ENCODE assay signal across 18 cellular contexts in genomic region chr11:126683766-126684728, GRCh38.
DNase-seq lines count a peak whose midpoint lies in the region; ATAC-seq, FAIRE-seq and TF ChIP-seq lines count a peak whose summit lies in the region.
"Had no signal": no experiment of that assay in that cellular context is flagged by ENCODE, and none has a peak within 500 bp of the region (broad histone marks: within the 10 kb centered on the region; RNA-seq: fewer than 3 reads in every experiment).

No MANE protein-coding gene starts in this region.

- peak; percentile 87 for ATAC-seq in GM12878
- ATAC-seq: A549; CD8-positive, alpha-beta T cell had no signal

- no peaks in the 10 kb centered on the region for H3K27me3 ChIP-seq in MM.1S (replicated peaks; ENCODE audit: insufficient read depth, low read length)
- H3K27me3 ChIP-seq in GM12878 (replicated peaks in 1 of 2; ENCODE audit: control insufficient read depth in 2 of 2, insufficient read depth in 2 of 2, low read length in 1 of 2), result peaks cover 0 to 1% of the 10 kb centered on the region in 2 experiments
- H3K27me3 ChIP-seq in BE2C, result peaks cover 33% of the 10 kb centered on the region
- peaks cover 26% of the 10 kb centered on the region for H3K27me3 ChIP-seq in hepatocyte

- no peak for FAIRE-seq in GM12878 (lab: Jason Lieb, UNC)
- FAIRE-seq: A549, D721Med, GM19239 had no signal

- in situ Hi-C loops in GM12878 (cut with MboI), result no loop called here

- no peak for TF ChIP-seq EP300 in GM12878 (IDR thresholded peaks at IDR 0.05; ENCODE audit: borderline replicate concordance in 1 of 2, control insufficient read depth in 1 of 2, low read depth in 2 of 2, low read length in 2 of 2)

- H3K4me3 Mint-ChIP-seq in nephron progenitor cell, result no peak overlapping the region
- H3K4me3 Mint-ChIP-seq: CD14-positive monocyte; CD8-positive, alpha-beta T cell; H9 had no signal

- 39% methylated on average over 19 of the region's 19 CpGs for WGBS in GM12878 (ENCODE audit: insufficient coverage, insufficient replicate concordance, low lambda C conversion rate, missing lambda C conversion rate)
- WGBS in hepatocyte (ENCODE audit: low lambda C conversion rate, missing lambda C conversion rate), result 90% methylated on average over 19 of the region's 19 CpGs

- H3K4me3 ChIP-seq in MM.1S (ENCODE audit: low read length) (no peak overlapping the region), GM12878 (no peak overlapping the region), BE2C (ENCODE audit: low read depth, low read length) (no peak overlapping the region), hepatocyte (no peak overlapping the region)
- H3K4me3 ChIP-seq: A549 had no signal

- H3K9ac ChIP-seq in MM.1S (ENCODE audit: low read length), result no peak overlapping the region
- no peak overlapping the region for H3K9ac ChIP-seq in GM12878 (ENCODE audit: control insufficient read depth, insufficient read depth, low read length)

- intact Hi-C loops in GM12878 (cut with micrococcal nuclease; ENCODE audit: unreplicated experiment), result no loop called here

- H3K9me2 ChIP-seq in MM.1S (replicated peaks; ENCODE audit: insufficient read depth, low read length) (no peaks in the 10 kb centered on the region), hepatocyte (replicated peaks; ENCODE audit: insufficient read depth) (no peaks in the 10 kb centered on the region)

- no TSS peak for BruUV-seq in GM12878 (replicated peaks; lab: Mats Ljungman, UMichigan)

- SMC1A ChIA-PET in GM12878 (lab: Charles Lee; ENCODE audit: uncharacterized antibody, unreplicated experiment), result no interaction called here

- CTCF ChIA-PET in GM12878 (lab: Yijun Ruan, JAX), result no interaction called here

- H2AFZ ChIP-seq in MM.1S (ENCODE audit: low read length), result no peak overlapping the region
- no peak overlapping the region for H2AFZ ChIP-seq in GM12878 (ENCODE audit: control insufficient read depth, low read depth, low read length)
- H2AFZ ChIP-seq in hepatocyte, result no peak overlapping the region

- H3K27ac ChIP-seq in MM.1S (ENCODE audit: low read length) (no peak overlapping the region), GM12878 (ENCODE audit: control insufficient read depth, insufficient read depth) (no peak overlapping the region), hepatocyte (no peak overlapping the region)
- H3K27ac ChIP-seq: A549 had no signal

- no peaks in the 10 kb centered on the region for H3K36me3 Mint-ChIP-seq in nephron progenitor cell (ENCODE audit: low read depth)
- H3K36me3 Mint-ChIP-seq: CD14-positive monocyte; CD8-positive, alpha-beta T cell had no signal

- H3K4me2 ChIP-seq in MM.1S (ENCODE audit: low read depth, low read length), result 0 out of 2 replicates have a peak overlapping the region, but pooled peaks have one; percentile 10
- H3K4me2 ChIP-seq in GM12878 (ENCODE audit: control insufficient read depth, insufficient read depth), result no peak overlapping the region
- H3K4me2 ChIP-seq in hepatocyte, result no peak overlapping the region
- H3K4me2 ChIP-seq: A549 had no signal

- TF ChIP-seq POLR2A in GM12878 (IDR thresholded peaks at IDR 0.05; ENCODE audit: low read depth, low read length), result no peak

- POLR2A ChIA-PET in GM12878 (lab: Charles Lee), result no interaction called here

- peak overlapping the region; percentile 39 for H3K27ac Mint-ChIP-seq in nephron progenitor cell
- H3K27ac Mint-ChIP-seq: CD14-positive monocyte; CD8-positive, alpha-beta T cell; H9 had no signal

- RAD21 ChIA-PET in GM12878 (lab: Charles Lee; ENCODE audit: unreplicated experiment), result no interaction called here

- H4K20me1 ChIP-seq in MM.1S (ENCODE audit: insufficient read depth, low read length) (no peaks in the 10 kb centered on the region), GM12878 (ENCODE audit: control insufficient read depth, insufficient read depth) (no peaks in the 10 kb centered on the region), hepatocyte (ENCODE audit: insufficient read depth, poor library complexity, severe bottlenecking) (no peaks in the 10 kb centered on the region)

- H3K9me3 ChIP-seq in MM.1S (replicated peaks; ENCODE audit: insufficient read depth, low read length), result no peaks in the 10 kb centered on the region
- H3K9me3 ChIP-seq in GM12878 (replicated peaks; ENCODE audit: control insufficient read depth, insufficient read depth, low read length), result no peaks in the 10 kb centered on the region
- H3K9me3 ChIP-seq in BE2C, result no peaks in the 10 kb centered on the region
- no peaks in the 10 kb centered on the region for H3K9me3 ChIP-seq in hepatocyte (ENCODE audit: low read depth)
- H3K9me3 ChIP-seq: A549 had no signal

- no peaks in the 10 kb centered on the region for H3K4me1 Mint-ChIP-seq in nephron progenitor cell
- H3K4me1 Mint-ChIP-seq: CD14-positive monocyte had no signal

- no peak for DNase-seq in MM.1S
- no peak for DNase-seq in GM12878 (ENCODE audit: low read depth, low spot score)
- no peak for DNase-seq in nephron progenitor cell
- DNase-seq in BE2C, result no peak
- no peak for DNase-seq in NCI-H2107 (lab: John Stamatoyannopoulos, UW)
- no peak for DNase-seq in NCI-H2227 (lab: John Stamatoyannopoulos, UW; ENCODE audit: unreplicated experiment)
- DNase-seq in hepatocyte (ENCODE audit: low spot score), result no peak
- DNase-seq: CD8-positive, alpha-beta T cell; COR-L47; DMS153; DND-41; GDM1; GOT3; H9 had no signal

- H3F3A ChIP-seq in MM.1S (ENCODE audit: insufficient read depth, low read length), result no peaks in the 10 kb centered on the region

- TF ChIP-seq CTCF in MM.1S (IDR thresholded peaks at IDR 0.05; ENCODE audit: low read length) (no peak), GM12878 (IDR thresholded peaks at IDR 0.05 in 2 of 3, conservative IDR thresholded peaks at IDR 0.05 in 1 of 3; ENCODE audit: control insufficient read depth in 2 of 3, extremely low read depth in 1 of 3, insufficient read depth in 1 of 3, low read depth in 3 of 3, low read length in 3 of 3) (no peak), nephron progenitor cell (IDR thresholded peaks at IDR 0.05) (no peak), BE2C (IDR thresholded peaks at IDR 0.05; ENCODE audit: low read depth, low read length) (no peak), hepatocyte (IDR thresholded peaks at IDR 0.05; ENCODE audit: poor library complexity) (no peak)

- H3K79me2 ChIP-seq in MM.1S (ENCODE audit: low read length) (no peaks in the 10 kb centered on the region), GM12878 (ENCODE audit: control insufficient read depth, insufficient read depth, low read length) (no peaks in the 10 kb centered on the region), hepatocyte (no peaks in the 10 kb centered on the region)

- 0 out of 2 replicates have a peak, but pooled peaks cover 4% of the 10 kb centered on the region for H3K4me1 ChIP-seq in MM.1S (ENCODE audit: low read length)
- H3K4me1 ChIP-seq in GM12878 (ENCODE audit: control insufficient read depth, insufficient read depth, low read length), result no peaks in the 10 kb centered on the region
- no peaks in the 10 kb centered on the region for H3K4me1 ChIP-seq in BE2C
- H3K4me1 ChIP-seq in hepatocyte (ENCODE audit: insufficient read depth), result no peaks in the 10 kb centered on the region
- H3K4me1 ChIP-seq: A549 had no signal

- no peaks in the 10 kb centered on the region for H3K9me3 Mint-ChIP-seq in nephron progenitor cell
- H3K9me3 Mint-ChIP-seq: CD8-positive, alpha-beta T cell; H9 had no signal

- TF ChIP-seq RAD21 in GM12878 (IDR thresholded peaks at IDR 0.05; ENCODE audit: insufficient read depth, low read depth, low read length), result no peak

- peaks cover 10% of the 10 kb centered on the region for H3K27me3 Mint-ChIP-seq in nephron progenitor cell (ENCODE audit: low read depth, poor library complexity)

- H3K36me3 ChIP-seq in MM.1S (replicated peaks; ENCODE audit: insufficient read depth, low read length) (no peaks in the 10 kb centered on the region), GM12878 (ENCODE audit: control insufficient read depth in 2 of 2, insufficient read depth in 2 of 2, low read length in 1 of 2) (no peaks in the 10 kb centered on the region), BE2C (no peaks in the 10 kb centered on the region), hepatocyte (replicated peaks; ENCODE audit: insufficient read depth, low read depth) (no peaks in the 10 kb centered on the region)

TF ChIP-seq in GM12878, 131 proteins besides CTCF, POLR2A, EP300 and RAD21:
- TF ChIP-seq RELA (IDR thresholded peaks at IDR 0.05; ENCODE audit: borderline replicate concordance, partially characterized antibody), result no peak
- no peak for TF ChIP-seq MYC (IDR thresholded peaks at IDR 0.05; ENCODE audit: insufficient read depth, insufficient read length, insufficient replicate concordance, low read length, severe bottlenecking)
- no peak for TF ChIP-seq CBX5 (IDR thresholded peaks at IDR 0.05; ENCODE audit: low read depth)
- TF ChIP-seq PML (IDR thresholded peaks at IDR 0.05; ENCODE audit: low read length), result no peak
- no peak for TF ChIP-seq IKZF2 (IDR thresholded peaks at IDR 0.05)
- TF ChIP-seq MTA2 (IDR thresholded peaks at IDR 0.05; ENCODE audit: low read depth), result no peak
- TF ChIP-seq ASH2L (IDR thresholded peaks at IDR 0.05; ENCODE audit: borderline replicate concordance, low read depth), result no peak
